14 cellular contexts compared by ENCODE assay signal in genomic region chr14:30193791-30194407, GRCh38.
DNase-seq lines count a peak whose midpoint lies in the region; ATAC-seq and TF ChIP-seq lines count a peak whose summit lies in the region.
"Had no signal": no experiment of that assay in that cellular context is flagged by ENCODE, and none has a peak within 500 bp of the region (broad histone marks: within the 10 kb centered on the region; RNA-seq: fewer than 3 reads in every experiment).

No MANE protein-coding gene starts in this region.

- no peak for ATAC-seq in GM21576 (IDR thresholded peaks at IDR 0.05; ENCODE audit: unreplicated experiment)
- ATAC-seq: activated CD8-positive, alpha-beta memory T cell treated with anti-CD3 and anti-CD28 coated beads, Interleukin-2, amount 10 ng/mL, durations not matched to agents 7 days and 5 days; effector memory CD8-positive, alpha-beta T cell had no signal

- CTCF ChIA-PET in AG04449 (lab: Yijun Ruan, JAX), result interaction anchor here (0.6 kb wide), 1 partner anchor 188 kb away, joined by 3 read pairs; no protein-coding TSS in a partner anchor

- TF ChIP-seq CTCF in AG04449 (IDR thresholded peaks at IDR 0.05; ENCODE audit: insufficient read depth, low read length, missing control alignments) (no peak), coronary artery (IDR thresholded peaks at IDR 0.05) (no peak)

- no peak overlapping the region for H3K4me3 ChIP-seq in AG04449 (ENCODE audit: low read depth, low read length)
- H3K4me3 ChIP-seq in coronary artery, result no peak overlapping the region
- H3K4me3 ChIP-seq: thyroid gland had no signal

- H3K27ac ChIP-seq in coronary artery, result peak overlapping the region; percentile 63 to 67
- no peak overlapping the region for H3K27ac ChIP-seq in substantia nigra (ENCODE audit: low read depth, low read length, poor library complexity, severe bottlenecking)
- H3K27ac ChIP-seq: thyroid gland had no signal

- DNase-seq in AG04449 (ENCODE audit: low read depth, low spot score) (peak; percentile 84), M059J (ENCODE audit: low read depth) (peak; percentile 60), coronary artery (ENCODE audit: low spot score) (no peak), non-pigmented ciliary epithelial cell (ENCODE audit: low read depth) (peak; percentile 70), substantia nigra (lab: John Stamatoyannopoulos, UW) (no peak)
- no peak for DNase-seq in activated T-cell treated with anti-CD3 and anti-CD28 coated beads, Interleukin-2, amount 50 U/mL, for 1 hour
- no peak for DNase-seq in central memory CD4-positive, alpha-beta T cell
- DNase-seq: activated CD8-positive, alpha-beta memory T cell treated with anti-CD3 and anti-CD28 coated beads, Interleukin-2, amount 10 ng/mL, durations not matched to agents 7 days and 5 days; activated naive CD8-positive, alpha-beta T cell treated with anti-CD3 and anti-CD28 coated beads for 36 hours; AML-193; effector memory CD8-positive, alpha-beta T cell; right cardiac atrium; thyroid gland had no signal

- POLR2A ChIA-PET in AG04449 (lab: Yijun Ruan, JAX), result interaction anchor here (1.0 to 1.3 kb wide), 3 partner anchors 20 to 523 kb away, joined by 3 to 5 read pairs (median 3); no protein-coding TSS in a partner anchor

Comparison
In these comparisons a context has a peak if more than half of its experiments do, and no peak if none do; other contexts are left out.
1. DNase-seq: peak in AG04449 (single experiment), M059J (single experiment) and non-pigmented ciliary epithelial cell (single experiment); none in coronary artery (single experiment), activated T-cell treated with anti-CD3 and anti-CD28 coated beads, Interleukin-2, amount 50 U/mL, for 1 hour (single experiment), central memory CD4-positive, alpha-beta T cell (single experiment) and substantia nigra (0 of 49).